In genomic region chr1:10280442-10281350, GRCh38 we compare ENCODE assay signal across 16 cellular contexts.
DNase-seq lines count a peak whose midpoint lies in the region; ATAC-seq and TF ChIP-seq lines count a peak whose summit lies in the region.
"Had no signal": no experiment of that assay in that cellular context is flagged by ENCODE, and none has a peak within 500 bp of the region (broad histone marks: within the 10 kb centered on the region; RNA-seq: fewer than 3 reads in every experiment).

No MANE protein-coding gene starts in this region.

- no peak for TF ChIP-seq CTCF in Caco-2 (IDR thresholded peaks at IDR 0.05; ENCODE audit: insufficient read depth in 1 of 2, low read depth in 1 of 2, low read length in 1 of 2, severe bottlenecking in 1 of 2, unreplicated experiment in 1 of 2)
- no peak for TF ChIP-seq CTCF in endodermal cell (conservative IDR thresholded peaks at IDR 0.05)

- H3K4me1 ChIP-seq in Caco-2 (no peaks in the 10 kb centered on the region), endodermal cell (ENCODE audit: control insufficient read depth, insufficient read depth, low read length) (no peaks in the 10 kb centered on the region)
- H3K4me1 ChIP-seq: prostate gland, suprapubic skin had no signal

- H3K4me1 Mint-ChIP-seq in activated T-helper 17 cell treated with anti-CD3 and anti-CD28 coated beads, Interleukin-2, amount 50 U/mL, for 72 hours: peaks cover 10% of the 10 kb centered on the region
- no peaks in the 10 kb centered on the region for H3K4me1 Mint-ChIP-seq in Caco-2 (ENCODE audit: low read depth, unreplicated experiment)
- no peaks in the 10 kb centered on the region for H3K4me1 Mint-ChIP-seq in endodermal cell
- H3K4me1 Mint-ChIP-seq: CD4-positive, alpha-beta memory T cell had no signal

- no peak overlapping the region for H3K9ac ChIP-seq in endodermal cell (ENCODE audit: extremely low read depth, low read length, poor library complexity, severe bottlenecking)
- H3K9ac ChIP-seq: KMS-11 had no signal

- H3K27ac ChIP-seq in endodermal cell (ENCODE audit: low read depth, low read length): no peak overlapping the region
- H3K27ac ChIP-seq: KMS-11, prostate gland, SJSA1, suprapubic skin, VCaP had no signal

- intact Hi-C loops in Caco-2 (cut with micrococcal nuclease; ENCODE audit: unreplicated experiment): no loop called here

- no peaks in the 10 kb centered on the region for H3K36me3 ChIP-seq in Caco-2 (ENCODE audit: control insufficient read depth, insufficient read depth, low read length)
- peaks cover 84% of the 10 kb centered on the region for H3K36me3 ChIP-seq in endodermal cell (ENCODE audit: control insufficient read depth, insufficient read depth, low read length)
- H3K36me3 ChIP-seq: prostate gland had no signal

- no peaks in the 10 kb centered on the region for H3K27me3 Mint-ChIP-seq in activated T-helper 17 cell treated with anti-CD3 and anti-CD28 coated beads, Interleukin-2, amount 50 U/mL, for 72 hours
- H3K27me3 Mint-ChIP-seq in Caco-2 (ENCODE audit: insufficient read depth, unreplicated experiment): no peaks in the 10 kb centered on the region
- no peaks in the 10 kb centered on the region for H3K27me3 Mint-ChIP-seq in endodermal cell (ENCODE audit: insufficient read depth)
- H3K27me3 Mint-ChIP-seq: CD4-positive, alpha-beta memory T cell had no signal

- H3K9me3 ChIP-seq in Caco-2: no peaks in the 10 kb centered on the region
- H3K9me3 ChIP-seq in endodermal cell (ENCODE audit: control insufficient read depth, low read length): no peaks in the 10 kb centered on the region
- H3K9me3 ChIP-seq: mucosa of descending colon, prostate gland, SJSA1, suprapubic skin had no signal

- no peaks in the 10 kb centered on the region for H3K9me3 Mint-ChIP-seq in activated T-helper 17 cell treated with anti-CD3 and anti-CD28 coated beads, Interleukin-2, amount 50 U/mL, for 72 hours
- H3K9me3 Mint-ChIP-seq in Caco-2 (ENCODE audit: unreplicated experiment): no peaks in the 10 kb centered on the region
- no peaks in the 10 kb centered on the region for H3K9me3 Mint-ChIP-seq in endodermal cell
- H3K9me3 Mint-ChIP-seq: CD4-positive, alpha-beta memory T cell had no signal

- CTCF ChIA-PET in Caco-2 (lab: Charles Lee): no interaction called here

- BruUV-seq in Caco-2 (replicated peaks; lab: Mats Ljungman, UMichigan): no TSS peak

- H3K4me3 ChIP-seq in Caco-2 (ENCODE audit: low read depth, low read length) (no peak overlapping the region), endodermal cell (ENCODE audit: low read length) (no peak overlapping the region)
- H3K4me3 ChIP-seq: mucosa of descending colon, prostate gland, SJSA1, suprapubic skin had no signal

- WGBS in endodermal cell (ENCODE audit: insufficient coverage in 1 of 2, insufficient read length in 1 of 2), 2 experiments: 95 to 100% methylated on average over 2 to 3 of the region's 3 CpGs

- H3K27ac Mint-ChIP-seq in activated T-helper 17 cell treated with anti-CD3 and anti-CD28 coated beads, Interleukin-2, amount 50 U/mL, for 72 hours: peak overlapping the region; percentile 11
- H3K27ac Mint-ChIP-seq in Caco-2 (ENCODE audit: unreplicated experiment) (no peak overlapping the region), endodermal cell (no peak overlapping the region)
- H3K27ac Mint-ChIP-seq: CD4-positive, alpha-beta memory T cell had no signal

- H3K27me3 ChIP-seq in Caco-2 (replicated peaks; ENCODE audit: control insufficient read depth, insufficient read depth, low read length) (no peaks in the 10 kb centered on the region), endodermal cell (ENCODE audit: control insufficient read depth, insufficient read depth, low read length, poor library complexity, severe bottlenecking) (no peaks in the 10 kb centered on the region)
- H3K27me3 ChIP-seq: SJSA1, suprapubic skin had no signal

- DNase-seq in stimulated activated CD4-positive, alpha-beta T cell treated with anti-CD3 and anti-CD28 coated beads, Interleukin-4, amount 100 ng/mL, for 24 hours: peak; percentile 4
- DNase-seq in stimulated activated CD4-positive, alpha-beta T cell treated with anti-CD3 and anti-CD28 coated beads, Interleukin-4, amount 100 ng/mL, for 1 hour: no peak
- peak; percentile 7 for DNase-seq in glomerular visceral epithelial cell (ENCODE audit: extremely low spot score)
- DNase-seq in Caco-2: no peak
- DNase-seq in NCI-H446 treated with DMSO at 0.1 percent for 48 hours (lab: John Stamatoyannopoulos, UW): no peak
- DNase-seq in endodermal cell: no peak
- no peak for DNase-seq in NCI-H524 treated with DMSO at 0.1 percent for 48 hours (lab: John Stamatoyannopoulos, UW)
- DNase-seq: CD4-positive, alpha-beta memory T cell; mucosa of descending colon; NCI-H1694 had no signal

- POLR2A ChIA-PET in Caco-2 (lab: Charles Lee): interaction anchor here (0.6 kb wide), 1 partner anchor 58 kb away, joined by 5 read pairs; no protein-coding TSS in a partner anchor

- peak; percentile 81 for ATAC-seq in activated T-helper 17 cell treated with anti-CD3 and anti-CD28 coated beads, Interleukin-2, amount 50 U/mL, for 72 hours (replicated peaks)
- ATAC-seq: mucosa of descending colon had no signal

- peak overlapping the region; percentile 8 for H3K4me3 Mint-ChIP-seq in activated T-helper 17 cell treated with anti-CD3 and anti-CD28 coated beads, Interleukin-2, amount 50 U/mL, for 72 hours
- no peak overlapping the region for H3K4me3 Mint-ChIP-seq in Caco-2 (ENCODE audit: unreplicated experiment)
- no peak overlapping the region for H3K4me3 Mint-ChIP-seq in endodermal cell
- H3K4me3 Mint-ChIP-seq: CD4-positive, alpha-beta memory T cell had no signal

- peaks cover 70% of the 10 kb centered on the region for H3K36me3 Mint-ChIP-seq in activated T-helper 17 cell treated with anti-CD3 and anti-CD28 coated beads, Interleukin-2, amount 50 U/mL, for 72 hours (ENCODE audit: low read depth)
- H3K36me3 Mint-ChIP-seq in Caco-2 (ENCODE audit: insufficient read depth, unreplicated experiment) (peaks cover 24% of the 10 kb centered on the region), endodermal cell (ENCODE audit: low read depth) (peaks cover 65% of the 10 kb centered on the region)

Comparison
In these comparisons a context has a peak if more than half of its experiments do, and no peak if none do; other contexts are left out.
1. DNase-seq: peak in stimulated activated CD4-positive, alpha-beta T cell treated with anti-CD3 and anti-CD28 coated beads, Interleukin-4, amount 100 ng/mL, for 24 hours (single experiment) and glomerular visceral epithelial cell (single experiment); none in stimulated activated CD4-positive, alpha-beta T cell treated with anti-CD3 and anti-CD28 coated beads, Interleukin-4, amount 100 ng/mL, for 1 hour (single experiment), Caco-2 (0 of 2), NCI-H446 treated with DMSO at 0.1 percent for 48 hours (single experiment), endodermal cell (single experiment) and NCI-H524 treated with DMSO at 0.1 percent for 48 hours (single experiment).